Comparison of ENCODE assay signal across 3 cellular contexts in genomic region chr12:126883737-126884136, GRCh38.
TF ChIP-seq lines count a peak whose summit lies in the region.

No MANE protein-coding gene starts in this region.

TF ChIP-seq in SK-N-SH treated with all-trans-retinoic acid at 6 μM for 48 hours, 23 proteins besides CTCF, POLR2A, EP300 and RAD21:
- TF ChIP-seq TSHZ2 (CRISPR knock-in tag; IDR thresholded peaks at IDR 0.05), result no peak
TF ChIP-seq in SK-N-SH treated with all-trans-retinoic acid at 6 μM for 48 hours: peak in this region for 0.

TF ChIP-seq in SK-N-SH, 30 proteins besides CTCF, POLR2A, EP300 and RAD21 (continued from another document):
- no peak for TF ChIP-seq USF1 (IDR thresholded peaks at IDR 0.05; ENCODE audit: borderline replicate concordance, low read depth)
- TF ChIP-seq SMC3 (IDR thresholded peaks at IDR 0.05; ENCODE audit: low read depth, low read length), result no peak
- TF ChIP-seq YY1 (IDR thresholded peaks at IDR 0.05; ENCODE audit: low read depth), result no peak
- TF ChIP-seq ZBTB33 (IDR thresholded peaks at IDR 0.05; ENCODE audit: borderline replicate concordance, low read depth), result no peak
- no peak for TF ChIP-seq MAX (IDR thresholded peaks at IDR 0.05; ENCODE audit: low read depth)
- TF ChIP-seq RXRA (IDR thresholded peaks at IDR 0.05; ENCODE audit: borderline replicate concordance, low read depth), result no peak
- no peak for TF ChIP-seq USF2 (IDR thresholded peaks at IDR 0.05; ENCODE audit: borderline replicate concordance, low read depth, low read length)
- no peak for TF ChIP-seq GABPA (IDR thresholded peaks at IDR 0.05; ENCODE audit: low read depth)

TF ChIP-seq in H1, 55 proteins besides CTCF, POLR2A, EP300 and RAD21 (continued from another document):
- TF ChIP-seq RBBP5 (IDR thresholded peaks at IDR 0.05; ENCODE audit: borderline replicate concordance, low read depth, low read length) (no peak), CREB1 (IDR thresholded peaks at IDR 0.05) (no peak), RNF2 (IDR thresholded peaks at IDR 0.05; ENCODE audit: borderline replicate concordance, low read depth, low read length, missing control alignments, poor library complexity, severe bottlenecking) (no peak), ATF3 (IDR thresholded peaks at IDR 0.05; ENCODE audit: insufficient read depth, low read depth, low read length) (no peak), SIRT6 (IDR thresholded peaks at IDR 0.05; ENCODE audit: low read length) (no peak), EZH2 (IDR thresholded peaks at IDR 0.05; ENCODE audit: low read depth, low read length, severe bottlenecking) (no peak), SIX5 (IDR thresholded peaks at IDR 0.05; ENCODE audit: low read depth, low read length) (no peak), BCL11A (IDR thresholded peaks at IDR 0.05; ENCODE audit: low read depth in 2 of 2, low read length in 2 of 2) (no peak)
